ENCODE assay signal across 11 cellular contexts in genomic region chr2:241573741-241574140, GRCh38. TPM values are rescaled to one million over a fixed set of nuclear protein-coding genes. Genes with fewer than 3 reads are reported as not detected.
"Had no signal": no experiment of that assay in that cellular context is flagged by ENCODE, and none has a peak within 500 bp of the region (broad histone marks: within the 10 kb centered on the region; RNA-seq: fewer than 3 reads in every experiment).

No MANE protein-coding gene starts in this region.

- DNase-seq: activated CD4-positive, alpha-beta T cell treated with anti-CD3 and anti-CD28 coated beads, Interleukin-2, amount 10 ng/mL, durations not matched to agents 7 days and 5 days; activated CD8-positive, alpha-beta memory T cell treated with anti-CD3 and anti-CD28 coated beads for 24 hours; anterior cingulate cortex; heart right ventricle; small intestine; T-cell; T-helper 9 cell had no signal

- H3K9me3 ChIP-seq: gastroesophageal sphincter, heart right ventricle had no signal

- ATAC-seq: gastroesophageal sphincter; heart right ventricle; naive thymus-derived CD8-positive, alpha-beta T cell; T-cell had no signal

- H3K27ac ChIP-seq: gastroesophageal sphincter, heart right ventricle had no signal

- H3K4me3 ChIP-seq: gastroesophageal sphincter, heart right ventricle had no signal

- H3K27ac Mint-ChIP-seq: activated CD4-positive, alpha-beta T cell treated with anti-CD3 and anti-CD28 coated beads, Interleukin-2, amount 10 ng/mL, durations not matched to agents 7 days and 5 days; memory B cell; naive thymus-derived CD8-positive, alpha-beta T cell; T-cell had no signal

- FAIRE-seq: bronchial epithelial cell, small intestine had no signal

- H3K27me3 Mint-ChIP-seq: activated CD4-positive, alpha-beta T cell treated with anti-CD3 and anti-CD28 coated beads, Interleukin-2, amount 10 ng/mL, durations not matched to agents 7 days and 5 days; memory B cell; naive thymus-derived CD8-positive, alpha-beta T cell; T-cell had no signal

- H3K4me3 Mint-ChIP-seq: activated CD4-positive, alpha-beta T cell treated with anti-CD3 and anti-CD28 coated beads, Interleukin-2, amount 10 ng/mL, durations not matched to agents 7 days and 5 days; memory B cell; naive thymus-derived CD8-positive, alpha-beta T cell; T-cell had no signal

- H3K4me1 Mint-ChIP-seq: activated CD4-positive, alpha-beta T cell treated with anti-CD3 and anti-CD28 coated beads, Interleukin-2, amount 10 ng/mL, durations not matched to agents 7 days and 5 days; memory B cell; T-cell had no signal

- H3K27me3 ChIP-seq: gastroesophageal sphincter, heart right ventricle had no signal

- H3K9me3 Mint-ChIP-seq: activated CD4-positive, alpha-beta T cell treated with anti-CD3 and anti-CD28 coated beads, Interleukin-2, amount 10 ng/mL, durations not matched to agents 7 days and 5 days; memory B cell; naive thymus-derived CD8-positive, alpha-beta T cell; T-cell had no signal

RNA-seq across cellular contexts. Expression of gene BOK, which starts 15.2 kb away (rescaled TPM):
- total RNA-seq: activated CD4-positive, alpha-beta T cell treated with anti-CD3 and anti-CD28 coated beads, Interleukin-2, amount 10 ng/mL, durations not matched to agents 7 days and 5 days; naive thymus-derived CD8-positive, alpha-beta T cell had no signal
